Comparison of ENCODE assay signal across 18 cellular contexts in the genomic region with DNA sequence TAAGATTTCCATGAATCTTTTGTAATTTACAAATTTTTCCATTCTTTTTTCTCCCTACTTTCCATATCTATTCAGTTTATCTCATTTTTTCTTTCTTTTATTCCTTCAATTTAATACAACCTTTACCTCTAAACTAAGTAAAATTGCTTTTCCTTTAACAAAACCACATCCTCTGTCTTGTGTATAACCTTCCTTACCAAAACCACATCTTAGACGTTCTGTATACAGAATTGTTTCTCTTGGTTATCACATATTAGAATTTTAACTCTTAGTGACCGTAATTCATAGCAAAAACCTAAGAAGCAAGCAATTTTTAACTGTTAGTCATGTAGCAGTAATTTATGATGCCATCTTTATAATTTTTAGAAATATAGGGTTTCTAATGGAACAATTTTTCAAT. TPM values are rescaled to one million over a fixed set of nuclear protein-coding genes. Genes with fewer than 3 reads are reported as not detected.
DNase-seq lines count a peak whose midpoint lies in the region; ATAC-seq and TF ChIP-seq lines count a peak whose summit lies in the region.
"Had no signal": no experiment of that assay in that cellular context is flagged by ENCODE, and none has a peak within 500 bp of the region (broad histone marks: within the 10 kb centered on the region; RNA-seq: fewer than 3 reads in every experiment).

No MANE protein-coding gene starts in this region.

- H3K27ac Mint-ChIP-seq in CD4-positive, alpha-beta memory T cell, result peak overlapping the region in 4 of 7 donors; percentile 2 to 54 (median 43)
- H3K27ac Mint-ChIP-seq in T-helper 2 cell treated with Interferon-gamma antibody and Interleukin-4, amounts not matched to agents 5 μg/mL and 100 μg/mL, for 36 hours, result peak overlapping the region; percentile 83
- no peak overlapping the region for H3K27ac Mint-ChIP-seq in effector memory CD8-positive, alpha-beta T cell
- no peak overlapping the region for H3K27ac Mint-ChIP-seq in endothelial cell (ENCODE audit: unreplicated experiment)

- intact Hi-C loops in CD4-positive, alpha-beta memory T cell (cut with micrococcal nuclease), result loop anchor here (1.0 kb wide), 1 partner anchor 15 kb away; the partner anchor contains the start of gene PPP5C

- no peak overlapping the region for H3K9ac ChIP-seq in BLaER1

- CTCF ChIA-PET in CD4-positive, alpha-beta memory T cell (lab: Charles Lee; ENCODE audit: partially characterized antibody), result interaction anchor here (0.7 kb wide), 1 partner anchor 48 kb away, joined by 3 read pairs; no protein-coding TSS in a partner anchor

- ATAC-seq in effector memory CD8-positive, alpha-beta T cell (replicated peaks), result peak; percentile 99
- ATAC-seq in HG03521 (IDR thresholded peaks at IDR 0.05; ENCODE audit: unreplicated experiment) (no peak), GM21381 (IDR thresholded peaks at IDR 0.05; ENCODE audit: unreplicated experiment) (no peak)
- ATAC-seq: left cardiac atrium, pancreas, PC-3 had no signal

- H3K4me1 ChIP-seq in BLaER1, result peaks cover 16% of the 10 kb centered on the region
- H3K4me1 ChIP-seq in CD4-positive, alpha-beta memory T cell (ENCODE audit: insufficient read depth, low read length), result peaks cover 26% of the 10 kb centered on the region
- H3K4me1 ChIP-seq: tibial artery had no signal

- no peaks in the 10 kb centered on the region for H3K27me3 ChIP-seq in BLaER1
- no peaks in the 10 kb centered on the region for H3K27me3 ChIP-seq in CD4-positive, alpha-beta memory T cell (ENCODE audit: insufficient read depth, low read length)
- H3K27me3 ChIP-seq: pancreas, tibial artery had no signal

- no peaks in the 10 kb centered on the region for H3K9me3 ChIP-seq in BLaER1
- H3K9me3 ChIP-seq in CD4-positive, alpha-beta memory T cell (ENCODE audit: control insufficient read depth in 1 of 2, low read length in 2 of 2), result no peaks in the 10 kb centered on the region
- H3K9me3 ChIP-seq: pancreas, tibial artery had no signal

- peaks cover 98% of the 10 kb centered on the region for H4K20me1 ChIP-seq in BLaER1

- H3K9me3 Mint-ChIP-seq in CD4-positive, alpha-beta memory T cell, result no peaks in the 10 kb centered on the region
- H3K9me3 Mint-ChIP-seq in T-helper 2 cell treated with Interferon-gamma antibody and Interleukin-4, amounts not matched to agents 5 μg/mL and 100 μg/mL, for 36 hours, result no peaks in the 10 kb centered on the region
- H3K9me3 Mint-ChIP-seq in effector memory CD8-positive, alpha-beta T cell, result no peaks in the 10 kb centered on the region
- no peaks in the 10 kb centered on the region for H3K9me3 Mint-ChIP-seq in endothelial cell (ENCODE audit: unreplicated experiment)

- no peak for TF ChIP-seq CTCF in endothelial cell (IDR thresholded peaks at IDR 0.05; ENCODE audit: unreplicated experiment)

- no peak overlapping the region for H3K4me3 ChIP-seq in BLaER1
- peak overlapping the region in 1 of 2 donors; percentile 29 for H3K4me3 ChIP-seq in CD4-positive, alpha-beta memory T cell (ENCODE audit: low read length in 2 of 2)
- H3K4me3 ChIP-seq: pancreas, tibial artery had no signal

- POLR2A ChIA-PET in CD4-positive, alpha-beta memory T cell (lab: Charles Lee; ENCODE audit: partially characterized antibody), result interaction anchor here (0.6 to 1.4 kb wide), 4 partner anchors 9 to 127 kb away, joined by 4 to 5 read pairs (median 4); no protein-coding TSS in a partner anchor

- H3K4me3 Mint-ChIP-seq in CD4-positive, alpha-beta memory T cell, result peak overlapping the region; percentile 74 to 94 (median 84)
- peak overlapping the region; percentile 72 for H3K4me3 Mint-ChIP-seq in T-helper 2 cell treated with Interferon-gamma antibody and Interleukin-4, amounts not matched to agents 5 μg/mL and 100 μg/mL, for 36 hours
- peak overlapping the region; percentile 57 to 76 for H3K4me3 Mint-ChIP-seq in effector memory CD8-positive, alpha-beta T cell
- H3K4me3 Mint-ChIP-seq in endothelial cell (ENCODE audit: unreplicated experiment), result no peak overlapping the region

- H3K36me3 Mint-ChIP-seq in CD4-positive, alpha-beta memory T cell, result peaks cover 17 to 31% of the 10 kb centered on the region in 2 donors
- peaks cover 44% of the 10 kb centered on the region for H3K36me3 Mint-ChIP-seq in T-helper 2 cell treated with Interferon-gamma antibody and Interleukin-4, amounts not matched to agents 5 μg/mL and 100 μg/mL, for 36 hours (ENCODE audit: low read depth)
- H3K36me3 Mint-ChIP-seq in effector memory CD8-positive, alpha-beta T cell (ENCODE audit: insufficient read depth), result peaks cover 15% of the 10 kb centered on the region
- peaks cover 20% of the 10 kb centered on the region for H3K36me3 Mint-ChIP-seq in endothelial cell (ENCODE audit: low read depth, unreplicated experiment)

- no peaks in the 10 kb centered on the region for H3K27me3 Mint-ChIP-seq in CD4-positive, alpha-beta memory T cell
- H3K27me3 Mint-ChIP-seq in T-helper 2 cell treated with Interferon-gamma antibody and Interleukin-4, amounts not matched to agents 5 μg/mL and 100 μg/mL, for 36 hours (ENCODE audit: low read depth), result no peaks in the 10 kb centered on the region
- no peaks in the 10 kb centered on the region for H3K27me3 Mint-ChIP-seq in effector memory CD8-positive, alpha-beta T cell
- no peaks in the 10 kb centered on the region for H3K27me3 Mint-ChIP-seq in endothelial cell (ENCODE audit: unreplicated experiment)

- peak in 4 of 5 donors; percentile 62 to 74 (median 69) for DNase-seq in CD4-positive, alpha-beta memory T cell
- DNase-seq in T-helper 2 cell treated with Interferon-gamma antibody and Interleukin-4, amounts not matched to agents 5 μg/mL and 100 μg/mL, for 36 hours (ENCODE audit: low spot score), result no peak
- no peak for DNase-seq in effector memory CD8-positive, alpha-beta T cell
- DNase-seq in glomerular visceral epithelial cell (ENCODE audit: extremely low spot score) (no peak), endothelial cell (ENCODE audit: low spot score) (no peak)
- DNase-seq: activated CD8-positive, alpha-beta memory T cell treated with anti-CD3 and anti-CD28 coated beads for 24 hours; caudate nucleus; left cardiac atrium; MV-4-11; NCI-H2081 treated with DMSO at 0.1 percent for 48 hours; NCI-H524 treated with DMSO at 0.1 percent for 48 hours; pancreas; PC-3; stimulated activated CD4-positive, alpha-beta T cell treated with anti-CD3 and anti-CD28 coated beads, Interleukin-4, amount 100 ng/mL, for 4 hours had no signal

- no peak overlapping the region for H3K27ac ChIP-seq in BLaER1
- H3K27ac ChIP-seq in CD4-positive, alpha-beta memory T cell (ENCODE audit: low read depth, low read length), result no peak overlapping the region
- H3K27ac ChIP-seq: pancreas, tibial artery had no signal

- H3K4me2 ChIP-seq in BLaER1, result peak overlapping the region; percentile 42

- H3K36me3 ChIP-seq in BLaER1, result peaks cover 78% of the 10 kb centered on the region
- H3K36me3 ChIP-seq in CD4-positive, alpha-beta memory T cell (ENCODE audit: insufficient read depth, low read length), result peaks cover 8% of the 10 kb centered on the region

- H3K4me1 Mint-ChIP-seq in CD4-positive, alpha-beta memory T cell, result peaks cover 18 to 60% (median 41%) of the 10 kb centered on the region in 4 donors
- peaks cover 31% of the 10 kb centered on the region for H3K4me1 Mint-ChIP-seq in T-helper 2 cell treated with Interferon-gamma antibody and Interleukin-4, amounts not matched to agents 5 μg/mL and 100 μg/mL, for 36 hours (ENCODE audit: low read depth)
- peaks cover 31 to 53% of the 10 kb centered on the region in 2 donors for H3K4me1 Mint-ChIP-seq in effector memory CD8-positive, alpha-beta T cell (ENCODE audit: low read depth in 2 of 2)
- H3K4me1 Mint-ChIP-seq in endothelial cell (ENCODE audit: unreplicated experiment), result no peaks in the 10 kb centered on the region

RNA-seq across cellular contexts. Expression of gene PPP5C, which starts 15.0 kb away (rescaled TPM):
- 10 to 100 TPM; 36.9 to 38.5 TPM for total RNA-seq in CD4-positive, alpha-beta memory T cell
- polyA plus RNA-seq in CD4-positive, alpha-beta memory T cell, result 10 to 100 TPM; 16.3 to 30.8 TPM
- total RNA-seq in endothelial cell (ENCODE audit: unreplicated experiment), result 66.7 TPM

RNA-seq across cellular contexts. Expression of gene CCDC8, which starts 51.4 kb away (rescaled TPM):
- not detected for total RNA-seq in CD4-positive, alpha-beta memory T cell
- not detected for polyA plus RNA-seq in CD4-positive, alpha-beta memory T cell
- 13.3 TPM for total RNA-seq in endothelial cell (ENCODE audit: unreplicated experiment)
- total RNA-seq: PC-3 had no signal

Comparison
In these comparisons a context has a peak if more than half of its experiments do, and no peak if none do; other contexts are left out.
1. DNase-seq: peak in CD4-positive, alpha-beta memory T cell (4 of 5); none in T-helper 2 cell treated with Interferon-gamma antibody and Interleukin-4, amounts not matched to agents 5 μg/mL and 100 μg/mL, for 36 hours (single experiment), effector memory CD8-positive, alpha-beta T cell (0 of 3), glomerular visceral epithelial cell (single experiment) and endothelial cell (single experiment).
2. H3K27ac Mint-ChIP-seq: peak in CD4-positive, alpha-beta memory T cell (4 of 7) and T-helper 2 cell treated with Interferon-gamma antibody and Interleukin-4, amounts not matched to agents 5 μg/mL and 100 μg/mL, for 36 hours (single experiment); none in effector memory CD8-positive, alpha-beta T cell (0 of 2) and endothelial cell (single experiment).
3. RNA of gene CCDC8, which starts 51.4 kb away (total RNA-seq): 13.3 TPM in endothelial cell (single experiment); not detected in CD4-positive, alpha-beta memory T cell; every median in the first group is over 10 times any median in the second.